12 cellular contexts compared by ENCODE assay signal in the genomic region with DNA sequence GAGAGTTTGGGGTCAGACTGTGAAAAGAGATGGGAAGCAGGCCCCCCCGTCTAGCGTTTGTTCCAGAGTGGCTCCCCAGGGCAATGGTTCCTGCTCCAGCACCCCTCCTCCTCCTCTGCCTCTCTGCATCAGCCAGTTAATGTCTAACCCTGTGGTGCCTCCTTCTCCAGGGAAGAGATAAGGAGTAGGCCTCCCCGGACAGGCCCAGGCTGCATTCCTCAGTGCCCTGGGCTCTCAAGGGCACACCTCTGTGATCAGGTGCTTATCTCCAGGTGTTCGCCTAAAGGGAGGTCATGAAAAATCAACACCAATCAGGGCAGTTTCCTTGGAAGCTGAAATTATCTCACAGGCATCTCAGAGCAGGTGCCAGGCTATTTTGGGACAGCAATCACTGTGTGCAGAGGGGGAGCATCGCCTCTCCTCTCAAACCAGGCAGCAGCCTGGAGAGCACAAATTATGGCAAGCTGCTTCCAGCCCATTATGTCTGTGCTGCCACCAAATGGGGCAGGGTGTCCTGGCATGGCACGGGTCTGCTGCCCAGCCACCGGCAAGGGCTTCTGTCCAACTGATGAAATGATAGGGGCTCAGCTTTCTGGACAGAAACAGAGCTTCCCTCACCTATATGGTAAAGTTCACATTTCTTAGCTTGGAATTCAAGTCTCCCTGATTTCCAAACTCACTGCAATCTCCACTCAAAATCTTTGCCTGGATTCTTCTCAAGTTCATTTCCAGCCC.
DNase-seq lines count a peak whose midpoint lies in the region; ATAC-seq and TF ChIP-seq lines count a peak whose summit lies in the region.
"Had no signal": no experiment of that assay in that cellular context is flagged by ENCODE, and none has a peak within 500 bp of the region (broad histone marks: within the 10 kb centered on the region; RNA-seq: fewer than 3 reads in every experiment).

No MANE protein-coding gene starts in this region.

- TSS peak; percentile 71 for BruUV-seq in Caco-2 (replicated peaks; lab: Mats Ljungman, UMichigan)

- H3K27ac Mint-ChIP-seq in Caco-2 (ENCODE audit: unreplicated experiment) (peak overlapping the region; percentile 97), brain (peak overlapping the region; percentile 48 to 95 (median 84)), nephron (peak overlapping the region; percentile 63 to 73 (median 65))
- H3K27ac Mint-ChIP-seq: naive thymus-derived CD8-positive, alpha-beta T cell; T-cell had no signal

- H3K9me3 ChIP-seq in Caco-2, result no peaks in the 10 kb centered on the region
- H3K9me3 ChIP-seq: esophagus muscularis mucosa had no signal

- H3K4me1 Mint-ChIP-seq in Caco-2 (ENCODE audit: low read depth, unreplicated experiment) (peaks cover 25% of the 10 kb centered on the region), brain (peaks cover 80% of the 10 kb centered on the region), nephron (peaks cover 71% of the 10 kb centered on the region)
- H3K4me1 Mint-ChIP-seq: naive thymus-derived CD8-positive, alpha-beta T cell; T-cell had no signal

- H3K4me3 Mint-ChIP-seq in Caco-2 (ENCODE audit: unreplicated experiment) (peak overlapping the region; percentile 50), brain (no peak overlapping the region), nephron (no peak overlapping the region)
- H3K4me3 Mint-ChIP-seq: naive thymus-derived CD8-positive, alpha-beta T cell; T-cell had no signal

- POLR2A ChIA-PET in Caco-2 (lab: Charles Lee), result interaction anchor here (0.6 kb wide), 1 partner anchor 442 kb away, joined by 3 read pairs; no protein-coding TSS in a partner anchor

- no peaks in the 10 kb centered on the region for H3K27me3 Mint-ChIP-seq in Caco-2 (ENCODE audit: insufficient read depth, unreplicated experiment)
- no peaks in the 10 kb centered on the region for H3K27me3 Mint-ChIP-seq in brain
- H3K27me3 Mint-ChIP-seq in nephron (ENCODE audit: low read depth), result peaks cover 3% of the 10 kb centered on the region

- H3K36me3 ChIP-seq in Caco-2 (ENCODE audit: control insufficient read depth, insufficient read depth, low read length), result no peaks in the 10 kb centered on the region
- H3K36me3 ChIP-seq: esophagus muscularis mucosa had no signal

- CTCF ChIA-PET in Caco-2 (lab: Charles Lee), result no interaction called here

- H3K36me3 Mint-ChIP-seq in Caco-2 (ENCODE audit: insufficient read depth, unreplicated experiment) (peaks cover 6% of the 10 kb centered on the region), brain (no peaks in the 10 kb centered on the region), nephron (ENCODE audit: low read depth) (no peaks in the 10 kb centered on the region)
- H3K36me3 Mint-ChIP-seq: naive thymus-derived CD8-positive, alpha-beta T cell; T-cell had no signal

- no peak overlapping the region for H3K4me3 ChIP-seq in Caco-2 (ENCODE audit: low read depth, low read length)
- H3K4me3 ChIP-seq: esophagus muscularis mucosa had no signal

- intact Hi-C loops in Caco-2 (cut with micrococcal nuclease; ENCODE audit: unreplicated experiment), result loop anchor here (2.0 to 10.0 kb wide), 2 partner anchors 23 to 565 kb away; no protein-coding TSS in a partner anchor

- no peaks in the 10 kb centered on the region for H3K9me3 Mint-ChIP-seq in Caco-2 (ENCODE audit: unreplicated experiment)
- no peaks in the 10 kb centered on the region for H3K9me3 Mint-ChIP-seq in brain
- H3K9me3 Mint-ChIP-seq in nephron, result no peaks in the 10 kb centered on the region
- H3K9me3 Mint-ChIP-seq: naive thymus-derived CD8-positive, alpha-beta T cell; T-cell had no signal

- H3K27me3 ChIP-seq in Caco-2 (replicated peaks; ENCODE audit: control insufficient read depth, insufficient read depth, low read length), result no peaks in the 10 kb centered on the region
- H3K27me3 ChIP-seq: esophagus muscularis mucosa had no signal

- peaks cover 26% of the 10 kb centered on the region for H3K4me1 ChIP-seq in Caco-2

- TF ChIP-seq CTCF in Caco-2 (IDR thresholded peaks at IDR 0.05; ENCODE audit: insufficient read depth in 1 of 2, low read depth in 1 of 2, low read length in 1 of 2, severe bottlenecking in 1 of 2, unreplicated experiment in 1 of 2) (no peak), brain (conservative IDR thresholded peaks at IDR 0.05) (no peak), nephron (IDR thresholded peaks at IDR 0.05; ENCODE audit: unreplicated experiment in 3 of 3) (no peak)

- DNase-seq in Caco-2 (peak; percentile 84 to 92), NCI-H2081 treated with DMSO at 0.1 percent for 48 hours (lab: John Stamatoyannopoulos, UW) (peak; percentile 78), SIG-M5 treated with dmso at 0.1 percent for 504 hours (lab: John Stamatoyannopoulos, UW; ENCODE audit: unreplicated experiment) (no peak), NCI-H82 treated with DMSO at 0.1 percent for 48 hours (lab: John Stamatoyannopoulos, UW; ENCODE audit: unreplicated experiment) (no peak)
- DNase-seq in activated effector memory CD4-positive, alpha-beta T cell treated with anti-CD3 and anti-CD28 coated beads, Interleukin-2, amount 50 U/mL, for 16 hours, result no peak
- DNase-seq: central memory CD4-positive, alpha-beta T cell; naive thymus-derived CD8-positive, alpha-beta T cell; T-cell had no signal

- ATAC-seq in GM21515 (IDR thresholded peaks at IDR 0.05; ENCODE audit: unreplicated experiment), result no peak
- ATAC-seq: naive thymus-derived CD8-positive, alpha-beta T cell; T-cell had no signal

Comparison
In these comparisons a context has a peak if more than half of its experiments do, and no peak if none do; other contexts are left out.
1. DNase-seq: peak in Caco-2 (2 of 2) and NCI-H2081 treated with DMSO at 0.1 percent for 48 hours (single experiment); none in activated effector memory CD4-positive, alpha-beta T cell treated with anti-CD3 and anti-CD28 coated beads, Interleukin-2, amount 50 U/mL, for 16 hours (single experiment), SIG-M5 treated with dmso at 0.1 percent for 504 hours (single experiment) and NCI-H82 treated with DMSO at 0.1 percent for 48 hours (single experiment).
2. Peak in every context shown above with its lines, with median percentiles within 50 percentile points of each other: H3K27ac Mint-ChIP-seq.